In the genomic region with DNA sequence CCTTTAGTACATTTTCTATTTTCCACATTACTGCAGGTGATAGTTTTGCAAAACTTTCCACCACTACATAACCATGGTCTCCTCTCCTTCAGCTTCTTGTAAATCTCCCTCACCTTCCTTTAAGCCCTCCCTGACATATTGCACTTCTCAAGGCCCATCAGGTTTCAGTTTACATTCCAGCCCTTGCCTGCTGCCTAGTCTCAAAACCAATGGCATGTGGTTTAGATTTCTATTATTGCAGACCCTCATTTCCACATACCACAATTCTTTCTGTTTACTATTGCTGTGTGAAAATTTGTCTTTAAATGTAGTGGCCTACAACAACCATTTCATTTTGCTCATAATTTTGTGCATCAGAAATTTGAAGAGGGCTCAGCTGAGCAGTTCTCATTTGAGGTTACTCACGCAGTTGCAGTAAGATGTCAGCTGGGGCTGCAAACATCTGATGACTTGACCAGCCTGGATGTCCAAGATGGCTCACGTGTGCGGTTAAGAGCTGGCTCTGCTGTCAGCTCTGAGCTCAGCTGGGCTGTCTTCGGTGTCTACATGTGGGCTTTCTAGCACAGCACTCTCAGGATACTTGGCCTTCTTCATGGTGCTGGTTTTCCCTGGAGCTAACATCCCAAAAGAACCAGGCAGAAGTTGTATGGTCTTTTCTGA, we compare ENCODE assay signal across 22 cellular contexts. TPM values are rescaled to one million over a fixed set of nuclear protein-coding genes. Genes with fewer than 3 reads are reported as not detected.
DNase-seq lines count a peak whose midpoint lies in the region; ATAC-seq and TF ChIP-seq lines count a peak whose summit lies in the region.
"Had no signal": no experiment of that assay in that cellular context is flagged by ENCODE, and none has a peak within 500 bp of the region (broad histone marks: within the 10 kb centered on the region; RNA-seq: fewer than 3 reads in every experiment).

No MANE protein-coding gene starts in this region.

- peaks cover 0 to 11% of the 10 kb centered on the region in 2 experiments; a peak in 2 of 4 replicates for H3K4me1 ChIP-seq in SK-N-SH (ENCODE audit: control insufficient read depth in 1 of 2, insufficient read depth in 2 of 2, low read depth in 1 of 2, low read length in 1 of 2)
- H3K4me1 ChIP-seq in stomach smooth muscle (ENCODE audit: control insufficient read depth, insufficient read depth, low read length) = peaks cover 12% of the 10 kb centered on the region
- H3K4me1 ChIP-seq: BLaER1, HAP-1, lower lobe of right lung had no signal

- no peak overlapping the region for H2AFZ ChIP-seq in SK-N-SH (ENCODE audit: low read depth)

- H3K4me3 ChIP-seq in SK-N-SH (ENCODE audit: low read depth in 2 of 2, low read length in 1 of 2) = no peak overlapping the region
- no peak overlapping the region for H3K4me3 ChIP-seq in choroid plexus epithelial cell (ENCODE audit: low read depth, low read length)
- peak overlapping the region in 1 of 2 donors; percentile 40 for H3K4me3 ChIP-seq in stomach smooth muscle (ENCODE audit: low read length in 2 of 2)
- H3K4me3 ChIP-seq: BLaER1, HAP-1, lower lobe of right lung, skin epidermis had no signal

- TF ChIP-seq RAD21 in SK-N-SH (IDR thresholded peaks at IDR 0.05; ENCODE audit: low read length) = no peak

- POLR2A ChIA-PET in SK-N-SH (lab: Yijun Ruan, JAX) = no interaction called here

- CTCF ChIA-PET in SK-N-SH (lab: Yijun Ruan, JAX) = no interaction called here

- no peak; the same call in 2 of the 3 replicates for ATAC-seq in SK-N-SH treated with all-trans-retinoic acid at 6 μM for 48 hours
- ATAC-seq in HG03045 (IDR thresholded peaks at IDR 0.05; ENCODE audit: unreplicated experiment) = no peak
- ATAC-seq in HG03457 (IDR thresholded peaks at IDR 0.05; ENCODE audit: unreplicated experiment) = no peak
- ATAC-seq in HG03196 (IDR thresholded peaks at IDR 0.05; ENCODE audit: unreplicated experiment) = no peak
- ATAC-seq: lower lobe of right lung had no signal

- H3K27ac ChIP-seq in SK-N-SH (ENCODE audit: low read depth in 2 of 2, low read length in 1 of 2) (no peak overlapping the region), stomach smooth muscle (ENCODE audit: low read length) (peak overlapping the region; percentile 31)
- H3K27ac ChIP-seq: BLaER1, lower lobe of right lung had no signal

- no peaks in the 10 kb centered on the region for H3K9me3 ChIP-seq in SK-N-SH
- no peaks in the 10 kb centered on the region for H3K9me3 ChIP-seq in stomach smooth muscle (ENCODE audit: control insufficient read depth in 2 of 2, low read length in 2 of 2)
- H3K9me3 ChIP-seq: BLaER1, HAP-1, lower lobe of right lung had no signal

- TF ChIP-seq EP300 in SK-N-SH (IDR thresholded peaks at IDR 0.05; ENCODE audit: borderline replicate concordance in 1 of 2, low read depth in 1 of 2, low read length in 1 of 2) = no peak

- H3K27me3 ChIP-seq in SK-N-SH (ENCODE audit: insufficient read depth) (no peaks in the 10 kb centered on the region), stomach smooth muscle (ENCODE audit: control insufficient read depth in 1 of 2, insufficient read depth in 2 of 2, low read length in 2 of 2) (no peaks in the 10 kb centered on the region)
- H3K27me3 ChIP-seq: BLaER1 had no signal

- no peak for DNase-seq in SK-N-SH
- DNase-seq in choroid plexus epithelial cell (ENCODE audit: low read depth) = peak; percentile 49
- DNase-seq in left kidney (ENCODE audit: low read depth, low spot score) = peak; percentile 38
- DNase-seq: 8988T; activated B cell treated with CpG ODN at 0.5 μM for 24 hours; cerebellar nuclear complex; COR-L47; DMS79 treated with DMSO at 0.1 percent for 48 hours; lower lobe of right lung; NCI-H1092; NCI-H187; NCI-H69; RPMI8226; stimulated activated CD4-positive, alpha-beta T cell treated with anti-CD3 and anti-CD28 coated beads, Interleukin-2, amount 100 ng/mL, for 24 hours had no signal

- 44% methylated on average over 4 of the region's 4 CpGs for WGBS in SK-N-SH (ENCODE audit: low lambda C conversion rate)

- H3F3A ChIP-seq in SK-N-SH (replicated peaks; ENCODE audit: insufficient read depth) = peaks cover 10% of the 10 kb centered on the region

- H3K9ac ChIP-seq in SK-N-SH = no peak overlapping the region
- no peak overlapping the region for H3K9ac ChIP-seq in stomach smooth muscle (ENCODE audit: low read length in 2 of 2)
- H3K9ac ChIP-seq: BLaER1 had no signal

- no peaks in the 10 kb centered on the region for H4K20me1 ChIP-seq in SK-N-SH (ENCODE audit: insufficient read depth)
- H4K20me1 ChIP-seq: BLaER1 had no signal

- H3K4me2 ChIP-seq in SK-N-SH = no peak overlapping the region
- H3K4me2 ChIP-seq: BLaER1 had no signal

- H3K36me3 ChIP-seq in SK-N-SH (replicated peaks in 1 of 2; ENCODE audit: control insufficient read depth in 1 of 2, insufficient read depth in 2 of 2, low read length in 1 of 2) = no peaks in the 10 kb centered on the region
- H3K36me3 ChIP-seq in stomach smooth muscle (ENCODE audit: control insufficient read depth in 2 of 2, insufficient read depth in 2 of 2, low read length in 2 of 2) = no peaks in the 10 kb centered on the region
- H3K36me3 ChIP-seq: BLaER1, HAP-1, lower lobe of right lung had no signal

- H3K9me2 ChIP-seq in SK-N-SH = no peaks in the 10 kb centered on the region

- TF ChIP-seq CTCF in SK-N-SH (IDR thresholded peaks at IDR 0.05) = no peak
- TF ChIP-seq CTCF in choroid plexus epithelial cell (conservative IDR thresholded peaks at IDR 0.05; ENCODE audit: low read depth, low read length) = no peak

- no peaks in the 10 kb centered on the region for H3K79me2 ChIP-seq in SK-N-SH (ENCODE audit: insufficient read depth)

TF ChIP-seq in SK-N-SH, 30 proteins besides CTCF, POLR2A, EP300 and RAD21:
- TF ChIP-seq NFIC (IDR thresholded peaks at IDR 0.05; ENCODE audit: borderline replicate concordance) (no peak), POLR2AphosphoS5 (IDR thresholded peaks at IDR 0.05; ENCODE audit: low read depth, low read length) (no peak), SMC3 (IDR thresholded peaks at IDR 0.05; ENCODE audit: low read depth, low read length) (no peak), TCF12 (IDR thresholded peaks at IDR 0.05) (peak; percentile 65; the same call in 1 of the 2 replicates)

TF ChIP-seq in SK-N-SH treated with all-trans-retinoic acid at 6 μM for 48 hours, 23 proteins besides CTCF, POLR2A, EP300 and RAD21:
- TF ChIP-seq, protein P1, sequence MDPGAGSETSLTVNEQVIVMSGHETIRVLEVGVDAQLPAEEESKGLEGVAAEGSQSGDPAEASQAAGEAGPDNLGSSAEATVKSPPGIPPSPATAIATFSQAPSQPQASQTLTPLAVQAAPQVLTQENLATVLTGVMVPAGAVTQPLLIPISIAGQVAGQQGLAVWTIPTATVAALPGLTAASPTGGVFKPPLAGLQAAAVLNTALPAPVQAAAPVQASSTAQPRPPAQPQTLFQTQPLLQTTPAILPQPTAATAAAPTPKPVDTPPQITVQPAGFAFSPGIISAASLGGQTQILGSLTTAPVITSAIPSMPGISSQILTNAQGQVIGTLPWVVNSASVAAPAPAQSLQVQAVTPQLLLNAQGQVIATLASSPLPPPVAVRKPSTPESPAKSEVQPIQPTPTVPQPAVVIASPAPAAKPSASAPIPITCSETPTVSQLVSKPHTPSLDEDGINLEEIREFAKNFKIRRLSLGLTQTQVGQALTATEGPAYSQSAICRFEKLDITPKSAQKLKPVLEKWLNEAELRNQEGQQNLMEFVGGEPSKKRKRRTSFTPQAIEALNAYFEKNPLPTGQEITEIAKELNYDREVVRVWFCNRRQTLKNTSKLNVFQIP (CRISPR knock-in tag; IDR thresholded peaks at IDR 0.05; ENCODE audit: borderline replicate concordance, low read depth) = no peak
- no peak for TF ChIP-seq ZNF565 (CRISPR knock-in tag; conservative IDR thresholded peaks at IDR 0.05; ENCODE audit: low read depth)
- no peak for TF ChIP-seq RARB (CRISPR knock-in tag; IDR thresholded peaks at IDR 0.05)
- TF ChIP-seq TCF4 (CRISPR knock-in tag; IDR thresholded peaks at IDR 0.05; ENCODE audit: borderline replicate concordance) = no peak
- TF ChIP-seq PPARA (CRISPR knock-in tag; IDR thresholded peaks at IDR 0.05; ENCODE audit: borderline replicate concordance) = no peak
- TF ChIP-seq GLIS3 (CRISPR knock-in tag; IDR thresholded peaks at IDR 0.05) = no peak
- TF ChIP-seq OSR1 (CRISPR knock-in tag; IDR thresholded peaks at IDR 0.05) = no peak
- TF ChIP-seq CSDC2 (CRISPR knock-in tag; IDR thresholded peaks at IDR 0.05) = no peak
- TF ChIP-seq, protein P2, sequence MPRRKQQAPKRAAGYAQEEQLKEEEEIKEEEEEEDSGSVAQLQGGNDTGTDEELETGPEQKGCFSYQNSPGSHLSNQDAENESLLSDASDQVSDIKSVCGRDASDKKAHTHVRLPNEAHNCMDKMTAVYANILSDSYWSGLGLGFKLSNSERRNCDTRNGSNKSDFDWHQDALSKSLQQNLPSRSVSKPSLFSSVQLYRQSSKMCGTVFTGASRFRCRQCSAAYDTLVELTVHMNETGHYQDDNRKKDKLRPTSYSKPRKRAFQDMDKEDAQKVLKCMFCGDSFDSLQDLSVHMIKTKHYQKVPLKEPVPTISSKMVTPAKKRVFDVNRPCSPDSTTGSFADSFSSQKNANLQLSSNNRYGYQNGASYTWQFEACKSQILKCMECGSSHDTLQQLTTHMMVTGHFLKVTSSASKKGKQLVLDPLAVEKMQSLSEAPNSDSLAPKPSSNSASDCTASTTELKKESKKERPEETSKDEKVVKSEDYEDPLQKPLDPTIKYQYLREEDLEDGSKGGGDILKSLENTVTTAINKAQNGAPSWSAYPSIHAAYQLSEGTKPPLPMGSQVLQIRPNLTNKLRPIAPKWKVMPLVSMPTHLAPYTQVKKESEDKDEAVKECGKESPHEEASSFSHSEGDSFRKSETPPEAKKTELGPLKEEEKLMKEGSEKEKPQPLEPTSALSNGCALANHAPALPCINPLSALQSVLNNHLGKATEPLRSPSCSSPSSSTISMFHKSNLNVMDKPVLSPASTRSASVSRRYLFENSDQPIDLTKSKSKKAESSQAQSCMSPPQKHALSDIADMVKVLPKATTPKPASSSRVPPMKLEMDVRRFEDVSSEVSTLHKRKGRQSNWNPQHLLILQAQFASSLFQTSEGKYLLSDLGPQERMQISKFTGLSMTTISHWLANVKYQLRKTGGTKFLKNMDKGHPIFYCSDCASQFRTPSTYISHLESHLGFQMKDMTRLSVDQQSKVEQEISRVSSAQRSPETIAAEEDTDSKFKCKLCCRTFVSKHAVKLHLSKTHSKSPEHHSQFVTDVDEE (CRISPR knock-in tag; IDR thresholded peaks at IDR 0.05) = no peak
- no peak for TF ChIP-seq ZFP30 (CRISPR knock-in tag; IDR thresholded peaks at IDR 0.05)

RNA-seq across cellular contexts. Expression of a gene that starts 29.9 kb away (rescaled TPM):
- 12.0 and 21.6 TPM in 2 replicates for polyA plus RNA-seq in SK-N-SH (2012; rRNA removed)
- 12.9 and 23.2 TPM in 2 replicates for polyA plus RNA-seq in SK-N-SH (2012; cell fraction: cytosol; rRNA removed)
- 25.5 and 31.9 TPM in 2 replicates for polyA plus RNA-seq in SK-N-SH (2012; cell fraction: nucleus; rRNA removed)
